In genomic region chr4:168633474-168633873, GRCh38 we compare ENCODE assay signal across 14 cellular contexts.
DNase-seq lines count a peak whose midpoint lies in the region; ATAC-seq, FAIRE-seq and TF ChIP-seq lines count a peak whose summit lies in the region.
"Had no signal": no experiment of that assay in that cellular context is flagged by ENCODE, and none has a peak within 500 bp of the region (broad histone marks: within the 10 kb centered on the region; RNA-seq: fewer than 3 reads in every experiment).

No MANE protein-coding gene starts in this region.

- H3K4me1 ChIP-seq in SJCRH30 (peaks cover 20% of the 10 kb centered on the region), hepatocyte (ENCODE audit: insufficient read depth) (peaks cover 20% of the 10 kb centered on the region), rectal smooth muscle tissue (ENCODE audit: control insufficient read depth, insufficient read depth, low read length) (peaks cover 11% of the 10 kb centered on the region), small intestine (ENCODE audit: control insufficient read depth in 2 of 2, insufficient read depth in 1 of 2, low read depth in 1 of 2, low read length in 1 of 2) (peaks cover 0 to 4% of the 10 kb centered on the region in 2 donors)

- no peaks in the 10 kb centered on the region for H3K9me3 ChIP-seq in AG04450 (ENCODE audit: control insufficient read depth, insufficient read depth, low read length)
- no peaks in the 10 kb centered on the region for H3K9me3 ChIP-seq in SJCRH30 (replicated peaks)
- H3K9me3 ChIP-seq in hepatocyte (ENCODE audit: low read depth), result no peaks in the 10 kb centered on the region
- H3K9me3 ChIP-seq in small intestine (ENCODE audit: control insufficient read depth, low read depth), result no peaks in the 10 kb centered on the region
- H3K9me3 ChIP-seq: BE2C, upper lobe of right lung had no signal

- H3K27ac ChIP-seq in AG04450 (ENCODE audit: low read depth, low read length) (no peak overlapping the region), SJCRH30 (peak overlapping the region; percentile 92), hepatocyte (peak overlapping the region; percentile 77), rectal smooth muscle tissue (ENCODE audit: low read depth, low read length) (peak overlapping the region; percentile 72), small intestine (ENCODE audit: low read depth in 1 of 2, low read length in 1 of 2) (no peak overlapping the region)
- H3K27ac ChIP-seq: upper lobe of right lung had no signal

- H3K4me3 ChIP-seq in AG04450 (ENCODE audit: low read depth, low read length), result peak overlapping the region; percentile 8; the same call in 1 of the 2 replicates
- H3K4me3 ChIP-seq in SJCRH30, result peak overlapping the region; percentile 69
- peak overlapping the region; percentile 73 for H3K4me3 ChIP-seq in hepatocyte
- H3K4me3 ChIP-seq in rectal smooth muscle tissue (ENCODE audit: low read length), result no peak overlapping the region
- no peak overlapping the region for H3K4me3 ChIP-seq in small intestine (ENCODE audit: low read depth in 1 of 2, low read length in 2 of 2)

- H3K9ac ChIP-seq in rectal smooth muscle tissue (ENCODE audit: low read length), result no peak overlapping the region

- no peak for DNase-seq in AG04450 (ENCODE audit: low read depth, low spot score)
- no peak for DNase-seq in SJCRH30
- no peak for DNase-seq in hepatocyte (ENCODE audit: low spot score)
- no peak for DNase-seq in RCC 7860 (ENCODE audit: low spot score)
- no peak for DNase-seq in OCI-M1 (lab: John Stamatoyannopoulos, UW)
- no peak for DNase-seq in small intestine
- DNase-seq: activated CD8-positive, alpha-beta memory T cell treated with anti-CD3 and anti-CD28 coated beads, Interleukin-2, amount 50 U/mL, for 4 hours; BE2C; DMS53; kidney; SW 1271; upper lobe of right lung had no signal

- peak overlapping the region; percentile 85 for H3K4me2 ChIP-seq in hepatocyte

- FAIRE-seq in RCC 7860 (lab: Jason Lieb, UNC), result no peak
- no peak for FAIRE-seq in small intestine (lab: Jason Lieb, UNC)
- FAIRE-seq: kidney had no signal

- H3K36me3 ChIP-seq in SJCRH30 (no peaks in the 10 kb centered on the region), hepatocyte (replicated peaks; ENCODE audit: insufficient read depth, low read depth) (no peaks in the 10 kb centered on the region), rectal smooth muscle tissue (ENCODE audit: control insufficient read depth, insufficient read depth, low read length) (no peaks in the 10 kb centered on the region), small intestine (ENCODE audit: control insufficient read depth in 2 of 2, insufficient read depth in 2 of 2, low read length in 2 of 2) (no peaks in the 10 kb centered on the region)
- H3K36me3 ChIP-seq: BE2C, upper lobe of right lung had no signal

- no peaks in the 10 kb centered on the region for H4K20me1 ChIP-seq in hepatocyte (ENCODE audit: insufficient read depth, poor library complexity, severe bottlenecking)

- no peaks in the 10 kb centered on the region for H3K9me2 ChIP-seq in hepatocyte (replicated peaks; ENCODE audit: insufficient read depth)

- peaks cover 37% of the 10 kb centered on the region for H3K79me2 ChIP-seq in hepatocyte

- TF ChIP-seq CTCF in AG04450 (IDR thresholded peaks at IDR 0.05; ENCODE audit: low read depth, low read length) (no peak), hepatocyte (IDR thresholded peaks at IDR 0.05; ENCODE audit: poor library complexity) (no peak)

- H3K27me3 ChIP-seq in AG04450 (ENCODE audit: control insufficient read depth, insufficient read depth, low read length), result no peaks in the 10 kb centered on the region
- H3K27me3 ChIP-seq in SJCRH30, result no peaks in the 10 kb centered on the region
- H3K27me3 ChIP-seq in hepatocyte, result no peaks in the 10 kb centered on the region
- no peaks in the 10 kb centered on the region for H3K27me3 ChIP-seq in rectal smooth muscle tissue (ENCODE audit: control insufficient read depth, insufficient read depth, low read length)
- peaks cover 0 to 5% of the 10 kb centered on the region in 2 donors for H3K27me3 ChIP-seq in small intestine (ENCODE audit: control insufficient read depth in 2 of 2, insufficient read depth in 2 of 2, low read length in 2 of 2)
- H3K27me3 ChIP-seq: BE2C had no signal

- no peak overlapping the region for H2AFZ ChIP-seq in hepatocyte

- WGBS in hepatocyte (ENCODE audit: low lambda C conversion rate, missing lambda C conversion rate), result 43% methylated on average over 1 of the region's 1 CpG
- WGBS in small intestine, 3 donors, result 35 to 61% (median 43%) methylated on average over 1 of the region's 1 CpG

- no peak for ATAC-seq in HG03196 (IDR thresholded peaks at IDR 0.05; ENCODE audit: unreplicated experiment)
- ATAC-seq: upper lobe of right lung had no signal

- POLR2A ChIA-PET in AG04450 (lab: Yijun Ruan, JAX), result interaction anchor here (0.6 to 3.0 kb wide), 6 partner anchors 11 to 203 kb away, joined by 3 to 15 read pairs (median 9); no protein-coding TSS in a partner anchor

- CTCF ChIA-PET in AG04450 (lab: Charles Lee), result interaction anchor here (0.5 to 4.8 kb wide), 7 partner anchors 12 to 414 kb away, joined by 3 to 24 read pairs (median 4); no protein-coding TSS in a partner anchor

Comparison
In these comparisons a context has a peak if more than half of its experiments do, and no peak if none do; other contexts are left out.
1. H3K27ac ChIP-seq: peak in SJCRH30 (single experiment), hepatocyte (single experiment) and rectal smooth muscle tissue (single experiment); none in AG04450 (single experiment) and small intestine (0 of 2).
2. H3K4me3 ChIP-seq: peak in AG04450 (single experiment), SJCRH30 (single experiment) and hepatocyte (single experiment); none in rectal smooth muscle tissue (single experiment) and small intestine (0 of 2).